In the genomic region with DNA sequence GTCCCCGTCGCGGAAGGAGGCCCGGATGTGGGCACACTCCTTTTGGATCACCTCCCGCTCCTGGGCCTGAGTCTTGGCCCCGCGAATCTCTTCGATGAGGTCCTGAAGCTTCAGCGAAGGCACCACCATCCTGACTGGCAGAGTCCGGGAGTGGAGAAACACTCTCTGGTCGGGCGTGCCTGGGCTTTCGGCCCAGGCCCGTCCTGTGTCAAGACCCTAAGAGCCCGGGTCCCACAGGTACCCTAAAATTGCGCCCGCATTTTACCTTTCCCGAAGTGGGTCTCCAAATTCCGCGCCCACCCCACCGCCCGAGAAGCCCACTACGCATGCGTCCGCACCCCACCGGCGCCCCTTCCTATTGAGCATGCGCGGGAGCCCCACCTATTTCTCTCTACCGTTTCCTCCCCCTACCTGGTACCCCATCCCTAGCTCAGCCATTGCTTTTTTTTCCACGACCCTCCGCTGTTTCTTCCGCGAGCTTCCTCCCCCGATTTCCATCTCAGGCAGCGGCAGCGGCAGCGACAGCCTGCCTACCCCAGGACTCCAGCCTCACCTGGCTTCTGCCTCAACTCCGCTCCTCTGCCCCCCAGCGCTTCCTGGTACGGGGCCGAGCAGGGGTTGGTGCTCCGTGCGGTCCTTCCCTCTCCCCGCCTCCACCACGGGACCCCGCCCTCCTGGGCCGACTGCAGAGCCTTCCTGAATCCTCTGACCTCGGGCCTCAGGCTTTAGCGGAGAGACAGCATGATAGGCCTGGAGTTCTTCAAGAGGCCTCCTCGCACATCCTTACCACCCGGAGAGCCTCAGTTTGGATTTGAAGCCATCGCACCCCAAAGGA, we compare ENCODE assay signal across 1 cellular context.
TF ChIP-seq lines count a peak whose summit lies in the region.

A gene with protein sequence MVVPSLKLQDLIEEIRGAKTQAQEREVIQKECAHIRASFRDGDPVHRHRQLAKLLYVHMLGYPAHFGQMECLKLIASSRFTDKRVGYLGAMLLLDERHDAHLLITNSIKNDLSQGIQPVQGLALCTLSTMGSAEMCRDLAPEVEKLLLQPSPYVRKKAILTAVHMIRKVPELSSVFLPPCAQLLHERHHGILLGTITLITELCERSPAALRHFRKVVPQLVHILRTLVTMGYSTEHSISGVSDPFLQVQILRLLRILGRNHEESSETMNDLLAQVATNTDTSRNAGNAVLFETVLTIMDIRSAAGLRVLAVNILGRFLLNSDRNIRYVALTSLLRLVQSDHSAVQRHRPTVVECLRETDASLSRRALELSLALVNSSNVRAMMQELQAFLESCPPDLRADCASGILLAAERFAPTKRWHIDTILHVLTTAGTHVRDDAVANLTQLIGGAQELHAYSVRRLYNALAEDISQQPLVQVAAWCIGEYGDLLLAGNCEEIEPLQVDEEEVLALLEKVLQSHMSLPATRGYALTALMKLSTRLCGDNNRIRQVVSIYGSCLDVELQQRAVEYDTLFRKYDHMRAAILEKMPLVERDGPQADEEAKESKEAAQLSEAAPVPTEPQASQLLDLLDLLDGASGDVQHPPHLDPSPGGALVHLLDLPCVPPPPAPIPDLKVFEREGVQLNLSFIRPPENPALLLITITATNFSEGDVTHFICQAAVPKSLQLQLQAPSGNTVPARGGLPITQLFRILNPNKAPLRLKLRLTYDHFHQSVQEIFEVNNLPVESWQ (minus strand): TSS at position 606 of the 835 bp plus-strand sequence. CDS start 477 bp downstream, at position 129.

TF ChIP-seq in WTC11, 78 proteins besides CTCF, POLR2A, EP300 and RAD21 (continued from another document):
- TF ChIP-seq, protein P1, sequence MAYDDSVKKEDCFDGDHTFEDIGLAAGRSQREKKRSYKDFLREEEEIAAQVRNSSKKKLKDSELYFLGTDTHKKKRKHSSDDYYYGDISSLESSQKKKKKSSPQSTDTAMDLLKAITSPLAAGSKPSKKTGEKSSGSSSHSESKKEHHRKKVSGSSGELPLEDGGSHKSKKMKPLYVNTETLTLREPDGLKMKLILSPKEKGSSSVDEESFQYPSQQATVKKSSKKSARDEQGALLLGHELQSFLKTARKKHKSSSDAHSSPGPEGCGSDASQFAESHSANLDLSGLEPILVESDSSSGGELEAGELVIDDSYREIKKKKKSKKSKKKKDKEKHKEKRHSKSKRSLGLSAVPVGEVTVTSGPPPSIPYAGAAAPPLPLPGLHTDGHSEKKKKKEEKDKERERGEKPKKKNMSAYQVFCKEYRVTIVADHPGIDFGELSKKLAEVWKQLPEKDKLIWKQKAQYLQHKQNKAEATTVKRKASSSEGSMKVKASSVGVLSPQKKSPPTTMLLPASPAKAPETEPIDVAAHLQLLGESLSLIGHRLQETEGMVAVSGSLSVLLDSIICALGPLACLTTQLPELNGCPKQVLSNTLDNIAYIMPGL (CRISPR knock-in tag; IDR thresholded peaks at IDR 0.05): peak; percentile 37; the same call in 1 of the 2 replicates
- TF ChIP-seq, protein P2, sequence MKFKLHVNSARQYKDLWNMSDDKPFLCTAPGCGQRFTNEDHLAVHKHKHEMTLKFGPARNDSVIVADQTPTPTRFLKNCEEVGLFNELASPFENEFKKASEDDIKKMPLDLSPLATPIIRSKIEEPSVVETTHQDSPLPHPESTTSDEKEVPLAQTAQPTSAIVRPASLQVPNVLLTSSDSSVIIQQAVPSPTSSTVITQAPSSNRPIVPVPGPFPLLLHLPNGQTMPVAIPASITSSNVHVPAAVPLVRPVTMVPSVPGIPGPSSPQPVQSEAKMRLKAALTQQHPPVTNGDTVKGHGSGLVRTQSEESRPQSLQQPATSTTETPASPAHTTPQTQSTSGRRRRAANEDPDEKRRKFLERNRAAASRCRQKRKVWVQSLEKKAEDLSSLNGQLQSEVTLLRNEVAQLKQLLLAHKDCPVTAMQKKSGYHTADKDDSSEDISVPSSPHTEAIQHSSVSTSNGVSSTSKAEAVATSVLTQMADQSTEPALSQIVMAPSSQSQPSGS (CRISPR knock-in tag; IDR thresholded peaks at IDR 0.05; ENCODE audit: borderline replicate concordance, low read depth): no peak
- TF ChIP-seq NR3C1 (CRISPR knock-in tag; conservative IDR thresholded peaks at IDR 0.05; ENCODE audit: low read depth): no peak
- TF ChIP-seq, protein P3, sequence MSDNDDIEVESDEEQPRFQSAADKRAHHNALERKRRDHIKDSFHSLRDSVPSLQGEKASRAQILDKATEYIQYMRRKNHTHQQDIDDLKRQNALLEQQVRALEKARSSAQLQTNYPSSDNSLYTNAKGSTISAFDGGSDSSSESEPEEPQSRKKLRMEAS (CRISPR knock-in tag; IDR thresholded peaks at IDR 0.05): peak; percentile 62; the same call in 1 of the 2 replicates
- no peak for TF ChIP-seq CBFB (CRISPR knock-in tag; IDR thresholded peaks at IDR 0.05; ENCODE audit: low read depth)
- TF ChIP-seq MYBL2 (CRISPR knock-in tag; IDR thresholded peaks at IDR 0.05): no peak
- TF ChIP-seq CREB1 (CRISPR knock-in tag; IDR thresholded peaks at IDR 0.05): 0 out of 2 replicates have a peak, but pooled peaks have one; percentile 53
- TF ChIP-seq, protein P4, sequence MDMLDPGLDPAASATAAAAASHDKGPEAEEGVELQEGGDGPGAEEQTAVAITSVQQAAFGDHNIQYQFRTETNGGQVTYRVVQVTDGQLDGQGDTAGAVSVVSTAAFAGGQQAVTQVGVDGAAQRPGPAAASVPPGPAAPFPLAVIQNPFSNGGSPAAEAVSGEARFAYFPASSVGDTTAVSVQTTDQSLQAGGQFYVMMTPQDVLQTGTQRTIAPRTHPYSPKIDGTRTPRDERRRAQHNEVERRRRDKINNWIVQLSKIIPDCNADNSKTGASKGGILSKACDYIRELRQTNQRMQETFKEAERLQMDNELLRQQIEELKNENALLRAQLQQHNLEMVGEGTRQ (CRISPR knock-in tag; IDR thresholded peaks at IDR 0.05): peak; percentile 52
- TF ChIP-seq, protein P5, sequence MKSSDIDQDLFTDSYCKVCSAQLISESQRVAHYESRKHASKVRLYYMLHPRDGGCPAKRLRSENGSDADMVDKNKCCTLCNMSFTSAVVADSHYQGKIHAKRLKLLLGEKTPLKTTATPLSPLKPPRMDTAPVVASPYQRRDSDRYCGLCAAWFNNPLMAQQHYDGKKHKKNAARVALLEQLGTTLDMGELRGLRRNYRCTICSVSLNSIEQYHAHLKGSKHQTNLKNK (CRISPR knock-in tag; IDR thresholded peaks at IDR 0.05): no peak
- TF ChIP-seq RORB (CRISPR knock-in tag; IDR thresholded peaks at IDR 0.05): no peak
- TF ChIP-seq, protein P6, sequence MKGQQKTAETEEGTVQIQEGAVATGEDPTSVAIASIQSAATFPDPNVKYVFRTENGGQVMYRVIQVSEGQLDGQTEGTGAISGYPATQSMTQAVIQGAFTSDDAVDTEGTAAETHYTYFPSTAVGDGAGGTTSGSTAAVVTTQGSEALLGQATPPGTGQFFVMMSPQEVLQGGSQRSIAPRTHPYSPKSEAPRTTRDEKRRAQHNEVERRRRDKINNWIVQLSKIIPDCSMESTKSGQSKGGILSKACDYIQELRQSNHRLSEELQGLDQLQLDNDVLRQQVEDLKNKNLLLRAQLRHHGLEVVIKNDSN (CRISPR knock-in tag; IDR thresholded peaks at IDR 0.05): no peak; the same call in 1 of the 2 replicates
- TF ChIP-seq, protein P7, sequence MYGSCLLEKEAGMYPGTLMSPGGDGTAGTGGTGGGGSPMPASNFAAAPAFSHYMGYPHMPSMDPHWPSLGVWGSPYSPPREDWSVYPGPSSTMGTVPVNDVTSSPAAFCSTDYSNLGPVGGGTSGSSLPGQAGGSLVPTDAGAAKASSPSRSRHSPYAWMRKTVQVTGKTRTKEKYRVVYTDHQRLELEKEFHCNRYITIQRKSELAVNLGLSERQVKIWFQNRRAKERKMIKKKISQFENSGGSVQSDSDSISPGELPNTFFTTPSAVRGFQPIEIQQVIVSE (CRISPR knock-in tag; IDR thresholded peaks at IDR 0.05; ENCODE audit: borderline replicate concordance): no peak
- TF ChIP-seq, protein P8, sequence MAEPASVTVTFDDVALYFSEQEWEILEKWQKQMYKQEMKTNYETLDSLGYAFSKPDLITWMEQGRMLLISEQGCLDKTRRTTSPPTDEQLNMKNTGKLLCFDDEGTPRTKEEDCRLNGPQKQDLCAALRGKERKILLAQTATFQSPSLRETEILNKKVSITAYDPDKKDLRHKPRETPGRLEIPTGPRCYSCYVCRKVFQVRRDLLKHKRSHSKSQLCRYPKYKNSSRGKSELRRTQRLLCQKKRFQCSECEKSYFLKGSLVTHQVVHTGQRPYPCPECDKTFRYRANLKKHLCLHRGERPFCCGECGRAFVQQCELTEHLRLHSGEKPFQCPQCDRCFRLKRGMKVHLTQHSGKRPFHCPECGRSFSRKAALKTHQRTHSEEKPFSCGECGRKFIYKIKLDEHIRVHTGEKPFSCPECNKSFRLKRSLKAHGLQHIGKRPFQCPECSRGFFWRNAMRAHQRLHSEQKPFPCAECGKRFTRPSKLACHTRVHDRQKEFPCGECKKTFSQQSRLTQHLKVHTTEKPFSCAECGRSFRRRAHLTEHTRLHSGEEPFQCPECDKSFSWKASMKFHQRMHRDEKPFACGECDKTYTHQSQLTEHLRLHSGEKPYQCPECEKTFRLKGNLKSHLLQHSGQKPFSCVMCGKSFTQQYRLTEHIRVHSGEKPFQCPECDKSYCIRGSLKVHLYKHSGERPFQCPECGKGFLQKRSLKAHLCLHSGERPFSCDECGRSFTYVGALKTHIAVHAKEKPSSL (CRISPR knock-in tag; conservative IDR thresholded peaks at IDR 0.05): no peak
- no peak; the same call in 1 of the 2 replicates for TF ChIP-seq ZNF317 (CRISPR knock-in tag; IDR thresholded peaks at IDR 0.05; ENCODE audit: borderline replicate concordance, low read depth)
- no peak; the same call in 1 of the 2 replicates for TF ChIP-seq CREM (CRISPR knock-in tag; IDR thresholded peaks at IDR 0.05)
- TF ChIP-seq TEAD1 (CRISPR knock-in tag; IDR thresholded peaks at IDR 0.05): peak; percentile 68; the same call in 1 of the 2 replicates
